In genomic region chr18:48693625-48694262, GRCh38 we compare ENCODE assay signal across 18 cellular contexts.
DNase-seq lines count a peak whose midpoint lies in the region; ATAC-seq and TF ChIP-seq lines count a peak whose summit lies in the region.
"Had no signal": no experiment of that assay in that cellular context is flagged by ENCODE, and none has a peak within 500 bp of the region (broad histone marks: within the 10 kb centered on the region; RNA-seq: fewer than 3 reads in every experiment).

No MANE protein-coding gene starts in this region.

- peaks cover 14% of the 10 kb centered on the region for H4K20me1 ChIP-seq in osteoblast (ENCODE audit: insufficient read depth, low read length)

- no peaks in the 10 kb centered on the region for H3K79me2 ChIP-seq in osteoblast (ENCODE audit: insufficient read depth, low read length)

- H3K9me3 Mint-ChIP-seq in dendritic cell treated with granulocyte-macrophage colony-stimulating factor and Interleukin-4, amounts not matched to agents 40 ng/mL and 50 ng/mL, for 4 days: no peaks in the 10 kb centered on the region
- no peaks in the 10 kb centered on the region for H3K9me3 Mint-ChIP-seq in type B pancreatic cell
- H3K9me3 Mint-ChIP-seq: activated CD4-positive, alpha-beta T cell treated with anti-CD3 and anti-CD28 coated beads, Interleukin-2, amount 10 ng/mL, durations not matched to agents 7 days and 5 days; H9 had no signal

- peaks cover 9% of the 10 kb centered on the region for H3K4me1 ChIP-seq in osteoblast (ENCODE audit: insufficient read depth, low read length)

- H3K4me1 Mint-ChIP-seq in dendritic cell treated with granulocyte-macrophage colony-stimulating factor and Interleukin-4, amounts not matched to agents 40 ng/mL and 50 ng/mL, for 4 days (ENCODE audit: low read depth): peaks cover 26% of the 10 kb centered on the region
- H3K4me1 Mint-ChIP-seq in type B pancreatic cell (ENCODE audit: unreplicated experiment): no peaks in the 10 kb centered on the region

- TF ChIP-seq CTCF in osteoblast (IDR thresholded peaks at IDR 0.05; ENCODE audit: extremely low read depth, low read depth, low read length): no peak
- TF ChIP-seq CTCF in type B pancreatic cell (conservative IDR thresholded peaks at IDR 0.05): no peak

- no peak overlapping the region for H3K4me2 ChIP-seq in osteoblast (ENCODE audit: insufficient read depth, low read length)

- H3K36me3 ChIP-seq in osteoblast (ENCODE audit: insufficient read depth, low read length): peaks cover 12% of the 10 kb centered on the region
- H3K36me3 ChIP-seq: SJCRH30 had no signal

- H3K4me3 ChIP-seq in osteoblast (ENCODE audit: insufficient read depth, low read length): no peak overlapping the region
- H3K4me3 ChIP-seq: SJCRH30 had no signal

- H3K27ac ChIP-seq in osteoblast (ENCODE audit: low read depth, low read length): peak overlapping the region; percentile 35
- H3K27ac ChIP-seq: SJCRH30 had no signal

- H3K9me3 ChIP-seq in osteoblast (ENCODE audit: low read depth, low read length): no peaks in the 10 kb centered on the region
- H3K9me3 ChIP-seq: SJCRH30 had no signal

- H3K36me3 Mint-ChIP-seq in dendritic cell treated with granulocyte-macrophage colony-stimulating factor and Interleukin-4, amounts not matched to agents 40 ng/mL and 50 ng/mL, for 4 days (ENCODE audit: low read depth): peaks cover 21% of the 10 kb centered on the region
- H3K36me3 Mint-ChIP-seq in type B pancreatic cell: peaks cover 12% of the 10 kb centered on the region
- H3K36me3 Mint-ChIP-seq: activated naive CD8-positive, alpha-beta T cell had no signal

- intact Hi-C loops in dendritic cell treated with granulocyte-macrophage colony-stimulating factor and Interleukin-4, amounts not matched to agents 40 ng/mL and 50 ng/mL, for 4 days (cut with micrococcal nuclease): no loop called here

- peak; percentile 65 for DNase-seq in EH (ENCODE audit: low read depth)
- peak; percentile 75 for DNase-seq in MV-4-11 (lab: John Stamatoyannopoulos, UW)
- DNase-seq in osteoblast (ENCODE audit: insufficient read length, low spot score, missing footprints): no peak
- no peak for DNase-seq in NCI-H128 (lab: John Stamatoyannopoulos, UW; ENCODE audit: unreplicated experiment)
- DNase-seq in type B pancreatic cell (ENCODE audit: extremely low spot score, unreplicated experiment): no peak
- no peak for DNase-seq in NCI-H69 (lab: John Stamatoyannopoulos, UW)
- DNase-seq: activated CD4-positive, alpha-beta T cell treated with anti-CD3 and anti-CD28 coated beads, Interleukin-2, amount 10 ng/mL, durations not matched to agents 7 days and 5 days; activated T-cell treated with anti-CD3 and anti-CD28 coated beads for 4 hours; central memory CD4-positive, alpha-beta T cell; H9; mammary epithelial cell; NCI-H1105; retina had no signal

- H2AFZ ChIP-seq in osteoblast (ENCODE audit: low read length): no peak overlapping the region

- no peak for ATAC-seq in HG03175 (IDR thresholded peaks at IDR 0.05; ENCODE audit: unreplicated experiment)

- H3K27ac Mint-ChIP-seq in dendritic cell treated with granulocyte-macrophage colony-stimulating factor and Interleukin-4, amounts not matched to agents 40 ng/mL and 50 ng/mL, for 4 days: peak overlapping the region; percentile 0
- no peak overlapping the region for H3K27ac Mint-ChIP-seq in type B pancreatic cell
- H3K27ac Mint-ChIP-seq: activated CD4-positive, alpha-beta T cell treated with anti-CD3 and anti-CD28 coated beads, Interleukin-2, amount 10 ng/mL, durations not matched to agents 7 days and 5 days; activated naive CD8-positive, alpha-beta T cell; CD14-positive monocyte had no signal

- H3K27me3 Mint-ChIP-seq in dendritic cell treated with granulocyte-macrophage colony-stimulating factor and Interleukin-4, amounts not matched to agents 40 ng/mL and 50 ng/mL, for 4 days: peaks cover 2% of the 10 kb centered on the region
- H3K27me3 Mint-ChIP-seq in type B pancreatic cell: no peaks in the 10 kb centered on the region
- H3K27me3 Mint-ChIP-seq: activated naive CD8-positive, alpha-beta T cell had no signal

- no peaks in the 10 kb centered on the region for H3K27me3 ChIP-seq in osteoblast (ENCODE audit: insufficient read depth, low read length)
- H3K27me3 ChIP-seq: SJCRH30 had no signal

- no peak overlapping the region for H3K4me3 Mint-ChIP-seq in dendritic cell treated with granulocyte-macrophage colony-stimulating factor and Interleukin-4, amounts not matched to agents 40 ng/mL and 50 ng/mL, for 4 days
- no peak overlapping the region for H3K4me3 Mint-ChIP-seq in type B pancreatic cell
- H3K4me3 Mint-ChIP-seq: activated CD4-positive, alpha-beta T cell treated with anti-CD3 and anti-CD28 coated beads, Interleukin-2, amount 10 ng/mL, durations not matched to agents 7 days and 5 days; activated naive CD8-positive, alpha-beta T cell; CD14-positive monocyte; H9 had no signal

Comparison
In these comparisons a context has a peak if more than half of its experiments do, and no peak if none do; other contexts are left out.
1. DNase-seq: peak in EH (single experiment) and MV-4-11 (single experiment); none in osteoblast (single experiment), NCI-H128 (single experiment), type B pancreatic cell (single experiment) and NCI-H69 (single experiment).